25 cellular contexts compared by ENCODE assay signal in genomic region chr11:46038529-46038928, GRCh38.
"Had no signal": no experiment of that assay in that cellular context is flagged by ENCODE, and none has a peak within 500 bp of the region (broad histone marks: within the 10 kb centered on the region; RNA-seq: fewer than 3 reads in every experiment).

No MANE protein-coding gene starts in this region.

- H3K9me3 ChIP-seq: breast epithelium, SJSA1 had no signal

- H3K27ac ChIP-seq: breast epithelium, SJSA1 had no signal

- H3K36me3 Mint-ChIP-seq: WTC11 had no signal

- H3K9me3 Mint-ChIP-seq: WTC11 had no signal

- H3K4me3 Mint-ChIP-seq: activated CD8-positive, alpha-beta T cell treated with anti-CD3 and anti-CD28 coated beads, Interleukin-2, amount 10 ng/mL, durations not matched to agents 7 days and 5 days; WTC11 had no signal

- FAIRE-seq: RCC 7860 had no signal

- H3K4me1 ChIP-seq: breast epithelium had no signal

- H3K27me3 ChIP-seq: breast epithelium, SJSA1 had no signal

- H3K4me3 ChIP-seq: breast epithelium, SJSA1 had no signal

- DNase-seq: activated CD4-positive, alpha-beta T cell treated with anti-CD3 and anti-CD28 coated beads for 48 hours; activated CD4-positive, alpha-beta T cell treated with anti-CD3 and anti-CD28 coated beads, Interleukin-2, amount 50 U/mL, for 4 hours; activated CD4-positive, CD25-positive, alpha-beta regulatory T cell treated with anti-CD3 and anti-CD28 coated beads, Interleukin-2, amount 50 U/mL, for 72 hours; activated CD8-positive, alpha-beta memory T cell treated with anti-CD3 and anti-CD28 coated beads, Interleukin-2, amount 50 U/mL, for 48 hours; activated CD8-positive, alpha-beta T cell treated with anti-CD3 and anti-CD28 coated beads, Interleukin-2, amount 10 ng/mL, durations not matched to agents 7 days and 5 days; activated naive CD4-positive, alpha-beta T cell treated with anti-CD3 and anti-CD28 coated beads, Interleukin-2, amount 50 U/mL, for 16 hours; activated T-cell treated with anti-CD3 and anti-CD28 coated beads, Interleukin-2, amount 50 U/mL, for 1 hour; aorta; caudate nucleus; KG1; NCI-H1048; NCI-H146; NCI-H1930; NCI-H2171; NCI-H2227 treated with DMSO at 0.1 percent for 48 hours; NCI-H526; NCI-H82; PC-3; SHP77; SW 1271 had no signal

- H3K36me3 ChIP-seq: breast epithelium, SJSA1 had no signal

- ATAC-seq: activated CD8-positive, alpha-beta T cell treated with anti-CD3 and anti-CD28 coated beads, Interleukin-2, amount 10 ng/mL, durations not matched to agents 7 days and 5 days; PC-3; SK-N-SH treated with all-trans-retinoic acid at 6 μM for 48 hours; WTC11 had no signal

- H3K4me1 Mint-ChIP-seq: WTC11 had no signal

- H3K27ac Mint-ChIP-seq: activated CD8-positive, alpha-beta T cell treated with anti-CD3 and anti-CD28 coated beads, Interleukin-2, amount 10 ng/mL, durations not matched to agents 7 days and 5 days had no signal
